Comparison of ENCODE assay signal across 19 cellular contexts in the genomic region with DNA sequence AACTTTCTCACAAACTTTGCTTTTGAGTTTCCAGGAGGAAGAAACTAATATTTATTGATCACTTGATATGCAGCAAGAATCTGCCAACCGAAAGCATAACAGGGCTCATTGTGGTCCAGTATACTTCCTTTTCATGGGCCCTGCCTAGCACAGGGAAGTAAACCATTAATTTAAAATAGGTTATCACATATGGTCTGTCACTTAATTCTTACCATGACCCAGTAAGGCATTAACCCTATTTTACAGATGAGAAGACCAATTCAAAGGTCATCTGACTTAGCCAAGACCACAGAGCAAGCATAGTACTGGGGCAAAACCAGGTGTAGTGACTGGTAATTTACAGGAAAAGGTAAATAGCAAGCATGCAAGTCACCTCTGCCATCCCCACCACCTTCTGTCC.
DNase-seq lines count a peak whose midpoint lies in the region; ATAC-seq lines count a peak whose summit lies in the region.
"Had no signal": no experiment of that assay in that cellular context is flagged by ENCODE, and none has a peak within 500 bp of the region (broad histone marks: within the 10 kb centered on the region; RNA-seq: fewer than 3 reads in every experiment).

No MANE protein-coding gene starts in this region.

- H3K36me3 ChIP-seq in H7 (replicated peaks; ENCODE audit: control insufficient read depth, insufficient read depth, low read length), result no peaks in the 10 kb centered on the region
- H3K36me3 ChIP-seq: brain microvascular endothelial cell had no signal

- intact Hi-C loops in left ventricle myocardium superior (cut with micrococcal nuclease), result no loop called here

- no peaks in the 10 kb centered on the region for H3K27me3 ChIP-seq in H7 (ENCODE audit: control insufficient read depth, insufficient read depth, low read length)
- H3K27me3 ChIP-seq: brain microvascular endothelial cell, testis had no signal

- DNase-seq in H7 (no peak), left ventricle myocardium superior (no peak)
- no peak for DNase-seq in stimulated activated naive CD4-positive, alpha-beta T cell (lab: John Stamatoyannopoulos, UW)
- DNase-seq: activated CD8-positive, alpha-beta memory T cell treated with anti-CD3 and anti-CD28 coated beads, Interleukin-2, amount 50 U/mL, for 4 hours; activated gamma-delta T cell; brain microvascular endothelial cell; glutamatergic neuron; IMR-90; mesenchymal stem cell; naive thymus-derived CD8-positive, alpha-beta T cell; NCI-H1417 treated with DMSO at 0.1 percent for 48 hours; T-helper 2 cell; testis had no signal

- ATAC-seq in GM18873 (IDR thresholded peaks at IDR 0.05; ENCODE audit: low FRiP score, unreplicated experiment) (peak; percentile 84), GM21447 (IDR thresholded peaks at IDR 0.05; ENCODE audit: unreplicated experiment) (peak; percentile 89), HG02981 (IDR thresholded peaks at IDR 0.05; ENCODE audit: unreplicated experiment) (peak; percentile 92), HG03558 (IDR thresholded peaks at IDR 0.05; ENCODE audit: extremely low read depth, unreplicated experiment) (peak; percentile 55), HG03442 (IDR thresholded peaks at IDR 0.05; ENCODE audit: unreplicated experiment) (no peak), left ventricle myocardium superior (no peak)
- ATAC-seq: HCT116; naive thymus-derived CD8-positive, alpha-beta T cell had no signal

- H3K4me3 ChIP-seq in H7 (ENCODE audit: insufficient read depth, low read depth, low read length), result no peak overlapping the region
- H3K4me3 ChIP-seq: testis had no signal

Comparison
In these comparisons a context has a peak if more than half of its experiments do, and no peak if none do; other contexts are left out.
1. ATAC-seq: peak in GM18873 (single experiment), GM21447 (single experiment), HG02981 (single experiment) and HG03558 (single experiment); none in HG03442 (single experiment) and left ventricle myocardium superior (single experiment).